1 cellular context compared by ENCODE assay signal in the genomic region with DNA sequence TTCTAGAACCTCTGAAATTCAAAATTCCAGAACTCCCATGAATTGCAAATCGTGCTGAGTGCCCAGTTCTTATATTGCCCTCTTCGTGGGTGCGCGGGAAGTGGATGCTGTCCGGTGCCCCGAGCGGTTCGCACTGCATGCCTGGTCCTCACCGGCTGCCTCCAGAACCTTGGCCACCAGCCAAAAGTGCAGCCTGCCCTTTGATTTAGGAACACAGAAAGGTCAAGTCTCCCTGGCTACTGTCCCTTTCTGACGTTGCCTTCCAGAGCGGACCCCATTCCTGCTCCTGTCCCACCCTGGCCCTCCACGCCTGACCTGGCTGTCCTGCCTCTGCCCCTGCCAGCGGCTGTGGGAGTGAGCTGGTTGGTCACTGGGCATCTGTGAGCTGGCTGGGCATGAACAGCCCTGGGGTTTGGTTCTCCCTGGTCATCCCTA.
TF ChIP-seq lines count a peak whose summit lies in the region.

No MANE protein-coding gene starts in this region.

TF ChIP-seq in GM23338, 12 proteins besides CTCF, POLR2A, EP300 and RAD21:
- no peak for TF ChIP-seq EZH2 (IDR thresholded peaks at IDR 0.05; ENCODE audit: low read depth, unreplicated experiment)
- no peak for TF ChIP-seq ZNF114 (CRISPR knock-in tag; IDR thresholded peaks at IDR 0.05)
- TF ChIP-seq, protein P1, sequence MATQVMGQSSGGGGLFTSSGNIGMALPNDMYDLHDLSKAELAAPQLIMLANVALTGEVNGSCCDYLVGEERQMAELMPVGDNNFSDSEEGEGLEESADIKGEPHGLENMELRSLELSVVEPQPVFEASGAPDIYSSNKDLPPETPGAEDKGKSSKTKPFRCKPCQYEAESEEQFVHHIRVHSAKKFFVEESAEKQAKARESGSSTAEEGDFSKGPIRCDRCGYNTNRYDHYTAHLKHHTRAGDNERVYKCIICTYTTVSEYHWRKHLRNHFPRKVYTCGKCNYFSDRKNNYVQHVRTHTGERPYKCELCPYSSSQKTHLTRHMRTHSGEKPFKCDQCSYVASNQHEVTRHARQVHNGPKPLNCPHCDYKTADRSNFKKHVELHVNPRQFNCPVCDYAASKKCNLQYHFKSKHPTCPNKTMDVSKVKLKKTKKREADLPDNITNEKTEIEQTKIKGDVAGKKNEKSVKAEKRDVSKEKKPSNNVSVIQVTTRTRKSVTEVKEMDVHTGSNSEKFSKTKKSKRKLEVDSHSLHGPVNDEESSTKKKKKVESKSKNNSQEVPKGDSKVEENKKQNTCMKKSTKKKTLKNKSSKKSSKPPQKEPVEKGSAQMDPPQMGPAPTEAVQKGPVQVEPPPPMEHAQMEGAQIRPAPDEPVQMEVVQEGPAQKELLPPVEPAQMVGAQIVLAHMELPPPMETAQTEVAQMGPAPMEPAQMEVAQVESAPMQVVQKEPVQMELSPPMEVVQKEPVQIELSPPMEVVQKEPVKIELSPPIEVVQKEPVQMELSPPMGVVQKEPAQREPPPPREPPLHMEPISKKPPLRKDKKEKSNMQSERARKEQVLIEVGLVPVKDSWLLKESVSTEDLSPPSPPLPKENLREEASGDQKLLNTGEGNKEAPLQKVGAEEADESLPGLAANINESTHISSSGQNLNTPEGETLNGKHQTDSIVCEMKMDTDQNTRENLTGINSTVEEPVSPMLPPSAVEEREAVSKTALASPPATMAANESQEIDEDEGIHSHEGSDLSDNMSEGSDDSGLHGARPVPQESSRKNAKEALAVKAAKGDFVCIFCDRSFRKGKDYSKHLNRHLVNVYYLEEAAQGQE (IDR thresholded peaks at IDR 0.05; ENCODE audit: unreplicated experiment): no peak
- TF ChIP-seq ZNF331 (CRISPR knock-in tag; IDR thresholded peaks at IDR 0.05; ENCODE audit: low read depth): no peak
- TF ChIP-seq, protein P2, sequence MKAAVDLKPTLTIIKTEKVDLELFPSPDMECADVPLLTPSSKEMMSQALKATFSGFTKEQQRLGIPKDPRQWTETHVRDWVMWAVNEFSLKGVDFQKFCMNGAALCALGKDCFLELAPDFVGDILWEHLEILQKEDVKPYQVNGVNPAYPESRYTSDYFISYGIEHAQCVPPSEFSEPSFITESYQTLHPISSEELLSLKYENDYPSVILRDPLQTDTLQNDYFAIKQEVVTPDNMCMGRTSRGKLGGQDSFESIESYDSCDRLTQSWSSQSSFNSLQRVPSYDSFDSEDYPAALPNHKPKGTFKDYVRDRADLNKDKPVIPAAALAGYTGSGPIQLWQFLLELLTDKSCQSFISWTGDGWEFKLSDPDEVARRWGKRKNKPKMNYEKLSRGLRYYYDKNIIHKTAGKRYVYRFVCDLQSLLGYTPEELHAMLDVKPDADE (IDR thresholded peaks at IDR 0.05): no peak
- no peak for TF ChIP-seq NANOG (IDR thresholded peaks at IDR 0.05; ENCODE audit: borderline replicate concordance)
TF ChIP-seq in GM23338: peak in this region for 0.
